Comparison of ENCODE assay signal across 29 cellular contexts in the genomic region with DNA sequence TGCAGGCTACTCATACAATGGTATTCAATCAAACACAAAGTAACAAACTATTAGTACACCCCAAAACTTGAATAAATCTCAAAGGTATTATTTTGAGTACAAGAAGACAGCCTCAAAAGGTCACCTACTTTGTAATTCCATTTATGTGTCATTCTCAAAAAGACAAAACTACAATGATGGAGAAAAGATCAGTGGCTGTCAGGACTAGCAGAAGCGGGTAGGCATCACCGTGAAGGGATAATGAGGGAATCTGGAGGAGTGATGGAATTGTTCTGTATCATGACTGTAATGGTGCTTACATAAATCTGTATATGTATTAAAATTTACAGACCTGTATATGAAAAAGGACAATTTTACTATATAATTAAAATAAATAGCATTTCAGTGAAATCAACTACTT. TPM values are rescaled to one million over a fixed set of nuclear protein-coding genes. Genes with fewer than 3 reads are reported as not detected.
DNase-seq lines count a peak whose midpoint lies in the region; ATAC-seq, FAIRE-seq and TF ChIP-seq lines count a peak whose summit lies in the region.
"Had no signal": no experiment of that assay in that cellular context is flagged by ENCODE, and none has a peak within 500 bp of the region (broad histone marks: within the 10 kb centered on the region; RNA-seq: fewer than 3 reads in every experiment).

No MANE protein-coding gene starts in this region.

- no peak for DNase-seq in CD4-positive, CD25-positive, alpha-beta regulatory T cell
- DNase-seq in H54 (ENCODE audit: insufficient read length, low spot score) (no peak), putamen (ENCODE audit: low spot score) (peak; percentile 37)
- DNase-seq in effector CD8-positive, alpha-beta T cell (lab: John Stamatoyannopoulos, UW): no peak
- DNase-seq: BE2C; C1 segment of cervical spinal cord; CD4-positive, alpha-beta T cell; CD8-positive, alpha-beta memory T cell; COR-L47; DMS 273 treated with DMSO at 0.1 percent for 48 hours; DMS153; DMS53; DMS79; DND-41; EL; GDM1 had no signal

- H3K27ac Mint-ChIP-seq in CD4-positive, CD25-positive, alpha-beta regulatory T cell: no peak overlapping the region
- H3K27ac Mint-ChIP-seq: CD4-positive, alpha-beta T cell had no signal

- FAIRE-seq in H54 (lab: Jason Lieb, UNC): peak; percentile 15
- FAIRE-seq: A549, GM12878, GM12892, GM18507 had no signal

- H3K4me1 ChIP-seq in CD4-positive, CD25-positive, alpha-beta regulatory T cell (ENCODE audit: control insufficient read depth, insufficient read depth, low read length, poor library complexity, severe bottlenecking): no peaks in the 10 kb centered on the region
- H3K4me1 ChIP-seq: BE2C, BLaER1 had no signal

- ATAC-seq in CD4-positive, CD25-positive, alpha-beta regulatory T cell (ENCODE audit: low read depth in 2 of 2): no peak
- no peak for ATAC-seq in HG03108 (IDR thresholded peaks at IDR 0.05; ENCODE audit: unreplicated experiment)
- ATAC-seq in GM19397 (IDR thresholded peaks at IDR 0.05; ENCODE audit: unreplicated experiment): no peak
- ATAC-seq: A549, GM12878 had no signal

- TF ChIP-seq CTCF in VCaP (conservative IDR thresholded peaks at IDR 0.05): no peak

- no peaks in the 10 kb centered on the region for H3K9me3 ChIP-seq in CD4-positive, CD25-positive, alpha-beta regulatory T cell (ENCODE audit: control insufficient read depth in 2 of 2, low read length in 2 of 2)
- H3K9me3 ChIP-seq: A549, BE2C had no signal

- H3K9me3 Mint-ChIP-seq in CD4-positive, CD25-positive, alpha-beta regulatory T cell: no peaks in the 10 kb centered on the region
- H3K9me3 Mint-ChIP-seq: CD4-positive, alpha-beta T cell; CD8-positive, alpha-beta memory T cell had no signal

- H3K36me3 ChIP-seq in CD4-positive, CD25-positive, alpha-beta regulatory T cell (ENCODE audit: control insufficient read depth, insufficient read depth, low read length): peaks cover 35% of the 10 kb centered on the region
- H3K36me3 ChIP-seq: BE2C had no signal

- H3K27me3 ChIP-seq in CD4-positive, CD25-positive, alpha-beta regulatory T cell (ENCODE audit: control insufficient read depth, insufficient read depth, low read length): no peaks in the 10 kb centered on the region
- H3K27me3 ChIP-seq: BE2C, BLaER1 had no signal

- no peak for TF ChIP-seq POLR2A in H54 (IDR thresholded peaks at IDR 0.05; ENCODE audit: low read depth, low read length)

- H3K27me3 Mint-ChIP-seq in CD4-positive, CD25-positive, alpha-beta regulatory T cell: no peaks in the 10 kb centered on the region
- H3K27me3 Mint-ChIP-seq: CD4-positive, alpha-beta T cell had no signal

- H3K27ac ChIP-seq in CD4-positive, CD25-positive, alpha-beta regulatory T cell (ENCODE audit: insufficient read depth, low read length, poor library complexity, severe bottlenecking): peak overlapping the region; percentile 35
- peak overlapping the region; percentile 80 for H3K27ac ChIP-seq in VCaP
- H3K27ac ChIP-seq: 22Rv1, A549, BLaER1 had no signal

- H3K4me3 Mint-ChIP-seq in CD4-positive, CD25-positive, alpha-beta regulatory T cell: no peak overlapping the region
- H3K4me3 Mint-ChIP-seq: CD14-positive monocyte; CD4-positive, alpha-beta T cell; CD8-positive, alpha-beta memory T cell had no signal

- H3K4me1 Mint-ChIP-seq in CD4-positive, CD25-positive, alpha-beta regulatory T cell: peaks cover 10 to 41% (median 30%) of the 10 kb centered on the region in 4 donors
- H3K4me1 Mint-ChIP-seq: CD14-positive monocyte had no signal

- peaks cover 49% of the 10 kb centered on the region for H3K36me3 Mint-ChIP-seq in CD4-positive, CD25-positive, alpha-beta regulatory T cell

- no peak overlapping the region for H3K4me3 ChIP-seq in CD4-positive, CD25-positive, alpha-beta regulatory T cell (ENCODE audit: low read depth, low read length)
- H3K4me3 ChIP-seq: A549, BLaER1, GM12878 had no signal

RNA-seq across cellular contexts. Expression of a gene that starts 37.0 kb away (rescaled TPM):
- total RNA-seq in CD4-positive, CD25-positive, alpha-beta regulatory T cell: 68.2 TPM
- polyA plus RNA-seq in CD4-positive, CD25-positive, alpha-beta regulatory T cell: 10 to 100 TPM; 23.2 to 47.9 (median 31.0) TPM

RNA-seq across cellular contexts. Expression of a gene that starts 37.1 kb away (rescaled TPM):
- 6.9 TPM for total RNA-seq in CD4-positive, CD25-positive, alpha-beta regulatory T cell
- polyA plus RNA-seq in CD4-positive, CD25-positive, alpha-beta regulatory T cell: 1 to 10 TPM; 4.4 to 5.0 (median 4.7) TPM

RNA-seq across cellular contexts. Expression of a gene that starts 53.4 kb away (rescaled TPM):
- 15.5 TPM for total RNA-seq in CD4-positive, CD25-positive, alpha-beta regulatory T cell
- 10 to 100 TPM; 29.6 to 47.4 (median 35.5) TPM for polyA plus RNA-seq in CD4-positive, CD25-positive, alpha-beta regulatory T cell

RNA-seq across cellular contexts. Expression of a gene that starts 56.8 kb away (rescaled TPM):
- total RNA-seq in CD4-positive, CD25-positive, alpha-beta regulatory T cell: not detected
- polyA plus RNA-seq in CD4-positive, CD25-positive, alpha-beta regulatory T cell: under 1 TPM in 3 of 4 donors, not detected in 1; 0.09 to 0.29 (median 0.19) TPM
- total RNA-seq: A172; CD4-positive, alpha-beta T cell; CD8-positive, alpha-beta memory T cell; Daoy; G401; GM12878 had no signal
- polyA plus RNA-seq: A549 had no signal
